1 cellular context compared by ENCODE assay signal in the genomic region with DNA sequence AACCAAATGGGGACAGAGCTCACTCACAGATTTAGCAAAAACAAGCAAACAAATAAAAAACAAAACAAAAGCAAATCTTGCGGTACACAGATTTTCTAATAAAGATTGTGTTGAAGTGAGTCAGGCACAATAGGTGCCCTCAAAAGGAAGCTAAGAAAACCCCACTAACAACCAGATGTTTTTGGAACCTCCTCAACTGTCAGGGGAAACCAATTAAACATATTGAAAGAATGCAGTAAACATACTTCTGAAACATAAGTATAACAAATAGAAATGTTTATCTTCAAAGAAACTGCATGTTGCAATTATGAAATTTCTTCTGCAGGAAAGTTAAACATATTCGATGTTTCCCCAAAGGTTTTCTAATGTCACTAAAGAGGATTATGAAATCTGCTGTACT.
TF ChIP-seq lines count a peak whose summit lies in the region.

No MANE protein-coding gene starts in this region.

TF ChIP-seq in K562, 482 proteins besides CTCF, POLR2A, EP300 and RAD21 (continued from another document):
- TF ChIP-seq, protein P1, sequence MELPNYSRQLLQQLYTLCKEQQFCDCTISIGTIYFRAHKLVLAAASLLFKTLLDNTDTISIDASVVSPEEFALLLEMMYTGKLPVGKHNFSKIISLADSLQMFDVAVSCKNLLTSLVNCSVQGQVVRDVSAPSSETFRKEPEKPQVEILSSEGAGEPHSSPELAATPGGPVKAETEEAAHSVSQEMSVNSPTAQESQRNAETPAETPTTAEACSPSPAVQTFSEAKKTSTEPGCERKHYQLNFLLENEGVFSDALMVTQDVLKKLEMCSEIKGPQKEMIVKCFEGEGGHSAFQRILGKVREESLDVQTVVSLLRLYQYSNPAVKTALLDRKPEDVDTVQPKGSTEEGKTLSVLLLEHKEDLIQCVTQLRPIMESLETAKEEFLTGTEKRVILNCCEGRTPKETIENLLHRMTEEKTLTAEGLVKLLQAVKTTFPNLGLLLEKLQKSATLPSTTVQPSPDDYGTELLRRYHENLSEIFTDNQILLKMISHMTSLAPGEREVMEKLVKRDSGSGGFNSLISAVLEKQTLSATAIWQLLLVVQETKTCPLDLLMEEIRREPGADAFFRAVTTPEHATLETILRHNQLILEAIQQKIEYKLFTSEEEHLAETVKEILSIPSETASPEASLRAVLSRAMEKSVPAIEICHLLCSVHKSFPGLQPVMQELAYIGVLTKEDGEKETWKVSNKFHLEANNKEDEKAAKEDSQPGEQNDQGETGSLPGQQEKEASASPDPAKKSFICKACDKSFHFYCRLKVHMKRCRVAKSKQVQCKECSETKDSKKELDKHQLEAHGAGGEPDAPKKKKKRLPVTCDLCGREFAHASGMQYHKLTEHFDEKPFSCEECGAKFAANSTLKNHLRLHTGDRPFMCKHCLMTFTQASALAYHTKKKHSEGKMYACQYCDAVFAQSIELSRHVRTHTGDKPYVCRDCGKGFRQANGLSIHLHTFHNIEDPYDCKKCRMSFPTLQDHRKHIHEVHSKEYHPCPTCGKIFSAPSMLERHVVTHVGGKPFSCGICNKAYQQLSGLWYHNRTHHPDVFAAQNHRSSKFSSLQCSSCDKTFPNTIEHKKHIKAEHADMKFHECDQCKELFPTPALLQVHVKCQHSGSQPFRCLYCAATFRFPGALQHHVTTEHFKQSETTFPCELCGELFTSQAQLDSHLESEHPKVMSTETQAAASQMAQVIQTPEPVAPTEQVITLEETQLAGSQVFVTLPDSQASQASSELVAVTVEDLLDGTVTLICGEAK (IDR thresholded peaks at IDR 0.05) = 0 out of 2 replicates have a peak, but pooled peaks have one; percentile 23
- TF ChIP-seq, protein P1 (CRISPR knock-in tag; IDR thresholded peaks at IDR 0.05) = no peak
- TF ChIP-seq NFE2 (IDR thresholded peaks at IDR 0.05; ENCODE audit: low read depth) = no peak
- TF ChIP-seq, protein P2, sequence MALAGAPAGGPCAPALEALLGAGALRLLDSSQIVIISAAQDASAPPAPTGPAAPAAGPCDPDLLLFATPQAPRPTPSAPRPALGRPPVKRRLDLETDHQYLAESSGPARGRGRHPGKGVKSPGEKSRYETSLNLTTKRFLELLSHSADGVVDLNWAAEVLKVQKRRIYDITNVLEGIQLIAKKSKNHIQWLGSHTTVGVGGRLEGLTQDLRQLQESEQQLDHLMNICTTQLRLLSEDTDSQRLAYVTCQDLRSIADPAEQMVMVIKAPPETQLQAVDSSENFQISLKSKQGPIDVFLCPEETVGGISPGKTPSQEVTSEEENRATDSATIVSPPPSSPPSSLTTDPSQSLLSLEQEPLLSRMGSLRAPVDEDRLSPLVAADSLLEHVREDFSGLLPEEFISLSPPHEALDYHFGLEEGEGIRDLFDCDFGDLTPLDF (CRISPR knock-in tag; IDR thresholded peaks at IDR 0.05) = no peak
- peak; percentile 44; the same call in 1 of the 2 replicates for TF ChIP-seq CEBPB (tag; IDR thresholded peaks at IDR 0.05)
- TF ChIP-seq RCOR1 (IDR thresholded peaks at IDR 0.05; ENCODE audit: borderline replicate concordance in 1 of 2, low read depth in 2 of 2, low read length in 2 of 2) = no peak
- TF ChIP-seq SNRNP70 (optimal IDR thresholded peaks at IDR 0.05; ENCODE audit: low read depth, low read length) = no peak
